8 cellular contexts compared by ENCODE assay signal in the genomic region with DNA sequence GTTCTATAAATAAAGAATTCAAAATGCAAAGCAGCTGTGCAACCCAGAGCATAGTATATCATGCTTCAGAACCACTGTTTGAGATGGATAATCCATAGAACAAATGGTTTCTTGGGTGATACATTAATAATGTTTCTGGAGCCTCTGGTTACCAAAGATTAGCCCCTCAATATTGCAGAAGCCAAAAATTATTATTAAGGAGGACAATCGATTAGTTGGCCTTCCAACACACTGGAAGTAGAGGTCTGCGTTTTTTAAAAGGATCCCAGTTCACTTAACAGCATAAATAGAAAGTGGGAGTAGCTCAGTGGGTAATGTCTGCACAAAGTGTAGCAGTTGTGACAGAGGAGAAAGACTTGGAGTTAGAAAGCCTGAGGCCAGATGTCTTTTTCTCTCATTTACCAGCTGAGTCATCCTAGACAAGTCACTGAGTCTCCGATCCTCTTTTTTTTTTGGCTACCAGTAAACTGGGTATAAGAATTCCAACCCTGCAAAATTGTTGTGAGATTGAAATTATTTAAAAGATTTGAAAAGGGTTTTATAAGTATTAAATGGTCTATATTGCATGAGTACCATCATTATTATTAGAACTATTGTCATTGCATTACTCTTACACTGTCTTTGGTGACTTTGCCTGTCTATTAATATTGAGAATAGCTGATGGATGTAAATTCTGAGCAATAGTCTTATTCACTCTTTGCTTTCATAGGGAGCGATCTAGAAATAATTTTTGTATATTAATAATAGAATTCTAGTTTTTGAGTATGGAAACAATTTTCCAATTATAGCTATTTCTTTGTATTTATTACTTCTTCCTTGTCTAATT.
DNase-seq lines count a peak whose midpoint lies in the region; FAIRE-seq and TF ChIP-seq lines count a peak whose summit lies in the region.

No MANE protein-coding gene starts in this region.

- no peak for TF ChIP-seq POLR2A in H54 (IDR thresholded peaks at IDR 0.05; ENCODE audit: low read depth, low read length)

- H3K9ac ChIP-seq in endodermal cell (ENCODE audit: extremely low read depth, low read length, poor library complexity, severe bottlenecking) (no peak overlapping the region), skeletal muscle tissue (ENCODE audit: low read depth in 1 of 3, low read length in 3 of 3) (no peak overlapping the region)

- H3K36me3 Mint-ChIP-seq in endodermal cell (ENCODE audit: low read depth) (no peaks in the 10 kb centered on the region), nephron progenitor cell (ENCODE audit: low read depth) (peaks cover 18% of the 10 kb centered on the region)

- H3K27ac ChIP-seq in endodermal cell (ENCODE audit: low read depth, low read length): peak overlapping the region; percentile 76
- peak overlapping the region; percentile 48 for H3K27ac ChIP-seq in skeletal muscle tissue (ENCODE audit: low read depth, low read length)

- DNase-seq in GM12865 (ENCODE audit: low read depth): peak; percentile 73
- DNase-seq in H54 (ENCODE audit: insufficient read length, low spot score): peak; percentile 31
- peak; percentile 80 for DNase-seq in MV-4-11 (lab: John Stamatoyannopoulos, UW)
- no peak for DNase-seq in endodermal cell
- DNase-seq in nephron progenitor cell: no peak
- no peak for DNase-seq in activated CD4-positive, alpha-beta T cell treated with anti-CD3 and anti-CD28 coated beads, Interleukin-2, amount 50 U/mL, for 4 hours
- DNase-seq in cortex of kidney (lab: John Stamatoyannopoulos, UW): no peak

- H3K9me3 Mint-ChIP-seq in endodermal cell (peaks cover 7% of the 10 kb centered on the region), nephron progenitor cell (peaks cover 21% of the 10 kb centered on the region)

- no peak overlapping the region for H3K4me3 Mint-ChIP-seq in endodermal cell
- no peak overlapping the region for H3K4me3 Mint-ChIP-seq in nephron progenitor cell

- WGBS in endodermal cell (ENCODE audit: insufficient coverage in 1 of 2, insufficient read length in 1 of 2), 2 experiments: 89% methylated on average over 2 to 4 of the region's 4 CpGs

- TF ChIP-seq CTCF in GM12865 (IDR thresholded peaks at IDR 0.05; ENCODE audit: insufficient read depth, low read depth, low read length, missing control alignments) (no peak), endodermal cell (conservative IDR thresholded peaks at IDR 0.05) (no peak), nephron progenitor cell (IDR thresholded peaks at IDR 0.05) (no peak)

- no peaks in the 10 kb centered on the region for H3K4me1 Mint-ChIP-seq in endodermal cell
- H3K4me1 Mint-ChIP-seq in nephron progenitor cell: no peaks in the 10 kb centered on the region

- no peaks in the 10 kb centered on the region for H3K9me3 ChIP-seq in endodermal cell (ENCODE audit: control insufficient read depth, low read length)
- no peaks in the 10 kb centered on the region for H3K9me3 ChIP-seq in skeletal muscle tissue (ENCODE audit: control insufficient read depth in 3 of 3, low read length in 3 of 3)

- H3K36me3 ChIP-seq in endodermal cell (ENCODE audit: control insufficient read depth, insufficient read depth, low read length): no peaks in the 10 kb centered on the region
- no peaks in the 10 kb centered on the region for H3K36me3 ChIP-seq in skeletal muscle tissue (ENCODE audit: control insufficient read depth in 3 of 3, insufficient read depth in 3 of 3, low read length in 3 of 3)

- peak; percentile 97 for FAIRE-seq in H54 (lab: Jason Lieb, UNC)

- H3K4me1 ChIP-seq in endodermal cell (ENCODE audit: control insufficient read depth, insufficient read depth, low read length) (no peaks in the 10 kb centered on the region), skeletal muscle tissue (ENCODE audit: control insufficient read depth in 3 of 3, insufficient read depth in 3 of 3, low read length in 3 of 3) (peaks cover 13 to 32% (median 14%) of the 10 kb centered on the region in 3 donors)

- H3K4me3 ChIP-seq in GM12865 (ENCODE audit: low read depth, low read length): peak overlapping the region; percentile 26; the same call in 1 of the 2 replicates
- H3K4me3 ChIP-seq in endodermal cell (ENCODE audit: low read length): no peak overlapping the region
- H3K4me3 ChIP-seq in skeletal muscle tissue (ENCODE audit: low read length in 3 of 3): peak overlapping the region in 1 of 3 donors; percentile 43

- no peaks in the 10 kb centered on the region for H3K27me3 Mint-ChIP-seq in endodermal cell (ENCODE audit: insufficient read depth)
- H3K27me3 Mint-ChIP-seq in nephron progenitor cell (ENCODE audit: low read depth, poor library complexity): no peaks in the 10 kb centered on the region

- no peak overlapping the region for H3K27ac Mint-ChIP-seq in endodermal cell
- H3K27ac Mint-ChIP-seq in nephron progenitor cell: no peak overlapping the region

- H3K27me3 ChIP-seq in endodermal cell (ENCODE audit: control insufficient read depth, insufficient read depth, low read length, poor library complexity, severe bottlenecking) (no peaks in the 10 kb centered on the region), skeletal muscle tissue (ENCODE audit: control insufficient read depth in 3 of 3, insufficient read depth in 3 of 3, low read length in 3 of 3) (no peaks in the 10 kb centered on the region)

Comparison
In these comparisons a context has a peak if more than half of its experiments do, and no peak if none do; other contexts are left out.
1. DNase-seq: peak in GM12865 (single experiment), H54 (single experiment) and MV-4-11 (single experiment); none in endodermal cell (single experiment), nephron progenitor cell (single experiment), activated CD4-positive, alpha-beta T cell treated with anti-CD3 and anti-CD28 coated beads, Interleukin-2, amount 50 U/mL, for 4 hours (0 of 2) and cortex of kidney (single experiment).